ENCODE assay signal across 17 cellular contexts in genomic region chr1:10650591-10651216, GRCh38.
DNase-seq lines count a peak whose midpoint lies in the region; ATAC-seq and TF ChIP-seq lines count a peak whose summit lies in the region.
"Had no signal": no experiment of that assay in that cellular context is flagged by ENCODE, and none has a peak within 500 bp of the region (broad histone marks: within the 10 kb centered on the region; RNA-seq: fewer than 3 reads in every experiment).

No MANE protein-coding gene starts in this region.

- H3K27me3 ChIP-seq in GM23338 (ENCODE audit: insufficient read depth) (peaks cover 10% of the 10 kb centered on the region), left lung (no peaks in the 10 kb centered on the region), sigmoid colon (no peaks in the 10 kb centered on the region), tibial nerve (peaks cover 0 to 8% of the 10 kb centered on the region in 2 donors), BE2C (no peaks in the 10 kb centered on the region)

- H3K79me2 ChIP-seq in GM23338 (replicated peaks; ENCODE audit: insufficient read depth): no peaks in the 10 kb centered on the region

- H3K4me2 ChIP-seq in GM23338: peak overlapping the region; percentile 71
- H3K4me2 ChIP-seq: A549, PC-9 had no signal

- no peak for ATAC-seq in GM23338
- ATAC-seq in left lung: peak; percentile 1
- no peak for ATAC-seq in HG03280 (IDR thresholded peaks at IDR 0.05; ENCODE audit: unreplicated experiment)
- ATAC-seq: GM12878 had no signal

- H3K9me3 Mint-ChIP-seq in GM23338 (no peaks in the 10 kb centered on the region), brain (no peaks in the 10 kb centered on the region)

- no peak for TF ChIP-seq EP300 in sigmoid colon (IDR thresholded peaks at IDR 0.05)
- TF ChIP-seq EP300 in tibial nerve (IDR thresholded peaks at IDR 0.05): no peak

- intact Hi-C loops in left lung (cut with DNase I) (no loop called here), sigmoid colon (cut with DNase I) (no loop called here)

- no peak overlapping the region for H3K27ac Mint-ChIP-seq in GM23338
- H3K27ac Mint-ChIP-seq in brain: peak overlapping the region in 3 of 5 experiments; percentile 63 to 77 (median 71)

- H3K4me1 ChIP-seq in GM23338 (ENCODE audit: insufficient read depth) (peaks cover 14% of the 10 kb centered on the region), left lung (peaks cover 7 to 15% of the 10 kb centered on the region in 2 donors), sigmoid colon (peaks cover 0 to 93% (median 81%) of the 10 kb centered on the region in 4 donors), tibial nerve (peaks cover 0 to 14% (median 0%) of the 10 kb centered on the region in 4 donors), BE2C (no peaks in the 10 kb centered on the region; the same call in 1 of the 2 replicates)
- H3K4me1 ChIP-seq: A549, Caco-2 had no signal

- H3F3A ChIP-seq in GM23338 (replicated peaks; ENCODE audit: low read depth): 0 out of 2 replicates have a peak, but pooled peaks cover 6% of the 10 kb centered on the region

- H3K4me1 Mint-ChIP-seq in GM23338: peaks cover 2% of the 10 kb centered on the region; the same call in 2 of the 3 replicates
- H3K4me1 Mint-ChIP-seq in brain: peaks cover 35% of the 10 kb centered on the region

- TF ChIP-seq CTCF in GM23338 (conservative IDR thresholded peaks at IDR 0.05; ENCODE audit: low read depth in 2 of 2) (no peak), brain (conservative IDR thresholded peaks at IDR 0.05) (no peak), left lung (IDR thresholded peaks at IDR 0.05) (no peak), sigmoid colon (IDR thresholded peaks at IDR 0.05) (no peak), tibial nerve (IDR thresholded peaks at IDR 0.05) (no peak), BE2C (IDR thresholded peaks at IDR 0.05; ENCODE audit: low read depth, low read length) (no peak)

- H3K27ac ChIP-seq in GM23338 (ENCODE audit: low read depth) (no peak overlapping the region), left lung (peak overlapping the region in 1 of 2 donors; percentile 77), sigmoid colon (peak overlapping the region in 3 of 4 donors; percentile 91 to 98 (median 96)), tibial nerve (no peak overlapping the region)
- H3K27ac ChIP-seq: A549, PC-9 had no signal

- no peaks in the 10 kb centered on the region; the same call in 2 of the 3 replicates for H3K36me3 Mint-ChIP-seq in GM23338 (ENCODE audit: low read depth)
- no peaks in the 10 kb centered on the region for H3K36me3 Mint-ChIP-seq in brain

- H3K4me3 ChIP-seq in GM23338 (peak overlapping the region; percentile 37), left lung (no peak overlapping the region), sigmoid colon (no peak overlapping the region), tibial nerve (no peak overlapping the region), BE2C (ENCODE audit: low read depth, low read length) (no peak overlapping the region)
- H3K4me3 ChIP-seq: A549, GM12878, PC-9 had no signal

- H3K9me3 ChIP-seq in left lung (no peaks in the 10 kb centered on the region), sigmoid colon (no peaks in the 10 kb centered on the region), tibial nerve (no peaks in the 10 kb centered on the region), BE2C (no peaks in the 10 kb centered on the region)
- H3K9me3 ChIP-seq: A549, Caco-2 had no signal

- H3K4me3 Mint-ChIP-seq in GM23338 (peak overlapping the region; percentile 64), brain (peak overlapping the region in 1 of 5 experiments; percentile 51)

- H2AFZ ChIP-seq in GM23338: no peak overlapping the region
- H2AFZ ChIP-seq: PC-9 had no signal

- H3K27me3 Mint-ChIP-seq in GM23338 (ENCODE audit: insufficient read depth, low read depth, poor library complexity) (peaks cover 21% of the 10 kb centered on the region), brain (no peaks in the 10 kb centered on the region)

- 88 to 91% methylated on average over 32 of the region's 32 CpGs for WGBS in sigmoid colon, 2 donors
- WGBS in tibial nerve, 2 donors: 79 to 85% methylated on average over 31 to 32 of the region's 32 CpGs

- TF ChIP-seq POLR2A in sigmoid colon (IDR thresholded peaks at IDR 0.05) (no peak), tibial nerve (IDR thresholded peaks at IDR 0.05) (no peak)

- H4K20me1 ChIP-seq in GM23338 (replicated peaks; ENCODE audit: insufficient read depth): no peaks in the 10 kb centered on the region

- DNase-seq in GM23338 (ENCODE audit: low spot score) (no peak), left lung (no peak), sigmoid colon (no peak), tibial nerve (ENCODE audit: low spot score in 2 of 2) (no peak), NCI-H748 (lab: John Stamatoyannopoulos, UW; ENCODE audit: unreplicated experiment) (no peak), BE2C (no peak)
- DNase-seq: KBM-7, NCI-H1048, NCI-H1694 treated with DMSO at 0.1 percent for 48 hours, NCI-H345, NCI-H69, PC-9 had no signal

- H3K9me2 ChIP-seq in GM23338 (ENCODE audit: insufficient read depth): no peaks in the 10 kb centered on the region

- H3K36me3 ChIP-seq in GM23338 (ENCODE audit: insufficient read depth) (no peaks in the 10 kb centered on the region), left lung (peaks cover 0 to 93% of the 10 kb centered on the region in 2 donors), sigmoid colon (peaks cover 0 to 56% (median 34%) of the 10 kb centered on the region in 4 donors), tibial nerve (peaks cover 0 to 16% (median 0%) of the 10 kb centered on the region in 3 donors), BE2C (peaks cover 3% of the 10 kb centered on the region)

TF ChIP-seq in GM23338, 12 proteins besides CTCF, POLR2A, EP300 and RAD21:
- no peak for TF ChIP-seq ZNF331 (CRISPR knock-in tag; IDR thresholded peaks at IDR 0.05; ENCODE audit: low read depth)
- TF ChIP-seq ETS1 (IDR thresholded peaks at IDR 0.05): no peak
- TF ChIP-seq EZH2 (IDR thresholded peaks at IDR 0.05; ENCODE audit: low read depth, unreplicated experiment): no peak
- TF ChIP-seq EZH2phosphoT487 (IDR thresholded peaks at IDR 0.05; ENCODE audit: unreplicated experiment): no peak
- TF ChIP-seq ZNF114 (CRISPR knock-in tag; IDR thresholded peaks at IDR 0.05): no peak
- TF ChIP-seq NANOG (IDR thresholded peaks at IDR 0.05; ENCODE audit: borderline replicate concordance): no peak
- no peak for TF ChIP-seq CREB1 (CRISPR knock-in tag; IDR thresholded peaks at IDR 0.05; ENCODE audit: low read depth)
- no peak for TF ChIP-seq JUNB (IDR thresholded peaks at IDR 0.05; ENCODE audit: unreplicated experiment)
TF ChIP-seq in GM23338: peak in this region for 0.

Comparison
In these comparisons a context has a peak if more than half of its experiments do, and no peak if none do; other contexts are left out.
1. H3K27ac ChIP-seq: peak in sigmoid colon (3 of 4); none in GM23338 (single experiment) and tibial nerve (0 of 4).